ENCODE assay signal across 8 cellular contexts in genomic region chr10:86945361-86946214, GRCh38. TPM values are rescaled to one million over a fixed set of nuclear protein-coding genes. Genes with fewer than 3 reads are reported as not detected.
DNase-seq lines count a peak whose midpoint lies in the region; ATAC-seq, FAIRE-seq and TF ChIP-seq lines count a peak whose summit lies in the region.

No MANE protein-coding gene starts in this region.

- intact Hi-C loops in Right ventricle myocardium superior (cut with DNase I): no loop called here
- intact Hi-C loops in sciatic nerve (cut with DNase I): no loop called here

- H3K79me2 ChIP-seq in SK-N-SH (ENCODE audit: insufficient read depth): no peaks in the 10 kb centered on the region

- no peaks in the 10 kb centered on the region for H3K9me2 ChIP-seq in SK-N-SH

- no peak overlapping the region for H3K9ac ChIP-seq in SK-N-SH

- TF ChIP-seq RAD21 in SK-N-SH (IDR thresholded peaks at IDR 0.05; ENCODE audit: low read length): peak; percentile 59

- no peaks in the 10 kb centered on the region for H3K27me3 ChIP-seq in SK-N-SH (ENCODE audit: insufficient read depth)

- CTCF ChIA-PET in SK-N-SH (lab: Yijun Ruan, JAX): interaction anchor here (0.7 to 1.9 kb wide), 11 partner anchors 9 to 259 kb away, joined by 3 to 9 read pairs (median 3); no protein-coding TSS in a partner anchor

- H3K36me3 ChIP-seq in SK-N-SH (replicated peaks in 1 of 2; ENCODE audit: control insufficient read depth in 1 of 2, insufficient read depth in 2 of 2, low read length in 1 of 2): no peaks in the 10 kb centered on the region

- H3F3A ChIP-seq in SK-N-SH (replicated peaks; ENCODE audit: insufficient read depth): no peaks in the 10 kb centered on the region

- H3K4me1 ChIP-seq in SK-N-SH (ENCODE audit: control insufficient read depth in 1 of 2, insufficient read depth in 2 of 2, low read depth in 1 of 2, low read length in 1 of 2): peaks cover 0 to 18% of the 10 kb centered on the region in 2 experiments; a peak in 1 of 4 replicates

- TF ChIP-seq EP300 in SK-N-SH (IDR thresholded peaks at IDR 0.05; ENCODE audit: borderline replicate concordance in 1 of 2, low read depth in 1 of 2, low read length in 1 of 2): no peak

- H3K4me2 ChIP-seq in SK-N-SH: no peak overlapping the region

- WGBS in SK-N-SH (ENCODE audit: low lambda C conversion rate): 79% methylated on average over 11 of the region's 18 CpGs

- H3K4me3 ChIP-seq in GM12864 (ENCODE audit: low read depth, low read length) (no peak overlapping the region), SK-N-SH (ENCODE audit: low read depth in 2 of 2, low read length in 1 of 2) (no peak overlapping the region)

- peak; percentile 48 for ATAC-seq in Right ventricle myocardium superior (ENCODE audit: poor library complexity)
- peak; percentile 81 for ATAC-seq in sciatic nerve
- no peak for ATAC-seq in HG02840 (IDR thresholded peaks at IDR 0.05; ENCODE audit: low FRiP score, unreplicated experiment)
- no peak for ATAC-seq in HG02981 (IDR thresholded peaks at IDR 0.05; ENCODE audit: unreplicated experiment)

- no peak for DNase-seq in GM12864 (ENCODE audit: low read depth)
- DNase-seq in SK-N-SH: peak; percentile 68
- peak; percentile 62 for DNase-seq in Right ventricle myocardium superior
- DNase-seq in sciatic nerve (ENCODE audit: low spot score): no peak
- no peak for DNase-seq in activated T-cell treated with anti-CD3 and anti-CD28 coated beads for 4 hours
- no peak for DNase-seq in HTR-8/SVneo (ENCODE audit: insufficient read length, low spot score)

- no peak for FAIRE-seq in HTR-8/SVneo (lab: Jason Lieb, UNC)

- H3K9me3 ChIP-seq in SK-N-SH: no peaks in the 10 kb centered on the region

- TF ChIP-seq CTCF in GM12864 (IDR thresholded peaks at IDR 0.05; ENCODE audit: low read depth, low read length, missing control alignments): peak; percentile 13
- TF ChIP-seq CTCF in SK-N-SH (IDR thresholded peaks at IDR 0.05): peak; percentile 27

- H2AFZ ChIP-seq in SK-N-SH (ENCODE audit: low read depth): no peak overlapping the region

- POLR2A ChIA-PET in SK-N-SH (lab: Yijun Ruan, JAX): interaction anchor here (0.7 kb wide), 1 partner anchor 233 kb away, joined by 3 read pairs; no protein-coding TSS in a partner anchor

- no peak overlapping the region; a peak in 1 of 4 replicates for H3K27ac ChIP-seq in SK-N-SH (ENCODE audit: low read depth in 2 of 2, low read length in 1 of 2)

- no peaks in the 10 kb centered on the region for H4K20me1 ChIP-seq in SK-N-SH (ENCODE audit: insufficient read depth)

TF ChIP-seq in SK-N-SH, 30 proteins besides CTCF, POLR2A, EP300 and RAD21:
- TF ChIP-seq RFX5 (IDR thresholded peaks at IDR 0.05; ENCODE audit: low read length) (no peak), MAX (IDR thresholded peaks at IDR 0.05; ENCODE audit: low read depth) (no peak), USF2 (IDR thresholded peaks at IDR 0.05; ENCODE audit: borderline replicate concordance, low read depth, low read length) (no peak), FOXM1 (IDR thresholded peaks at IDR 0.05; ENCODE audit: low read depth) (no peak), MEF2A (IDR thresholded peaks at IDR 0.05; ENCODE audit: borderline replicate concordance, low read depth) (no peak), TEAD4 (IDR thresholded peaks at IDR 0.05; ENCODE audit: borderline replicate concordance, insufficient read depth) (no peak), TCF12 (IDR thresholded peaks at IDR 0.05) (no peak), NFIC (IDR thresholded peaks at IDR 0.05; ENCODE audit: borderline replicate concordance) (no peak)

RNA-seq across cellular contexts. Expression of gene MMRN2, which starts 11.8 kb away (rescaled TPM):
- 0.02 and 0.05 TPM in 2 replicates for polyA plus RNA-seq in SK-N-SH (2012; rRNA removed)
- not detected in 2 replicates for polyA plus RNA-seq in SK-N-SH (2012; cell fraction: cytosol; rRNA removed)
- polyA plus RNA-seq in SK-N-SH (2012; cell fraction: nucleus; rRNA removed): 0.01 and 0.06 TPM in 2 replicates
- 33.5 TPM for total RNA-seq in Right ventricle myocardium superior
- total RNA-seq in sciatic nerve: 66.2 TPM

RNA-seq across cellular contexts. Expression of gene SNCG, which starts 12.8 kb away (rescaled TPM):
- 3.8 and 4.3 TPM in 2 replicates for polyA plus RNA-seq in SK-N-SH (2012; rRNA removed)
- 2.3 and 3.1 TPM in 2 replicates for polyA plus RNA-seq in SK-N-SH (2012; cell fraction: cytosol; rRNA removed)
- 5.2 and 6.0 TPM in 2 replicates for polyA plus RNA-seq in SK-N-SH (2012; cell fraction: nucleus; rRNA removed)
- total RNA-seq in Right ventricle myocardium superior (23.5 TPM), sciatic nerve (132 TPM)

RNA-seq across cellular contexts. Expression of gene ADIRF, which starts 22.7 kb away (rescaled TPM):
- polyA plus RNA-seq in SK-N-SH (2012; rRNA removed): not detected in 2 replicates
- not detected in 2 replicates for polyA plus RNA-seq in SK-N-SH (2012; cell fraction: cytosol; rRNA removed)
- polyA plus RNA-seq in SK-N-SH (2012; cell fraction: nucleus; rRNA removed): not detected in 2 replicates
- 43.2 TPM for total RNA-seq in Right ventricle myocardium superior
- 599 TPM for total RNA-seq in sciatic nerve

Comparison
In these comparisons a context has a peak if more than half of its experiments do, and no peak if none do; other contexts are left out.
1. DNase-seq: peak in SK-N-SH (single experiment) and Right ventricle myocardium superior (single experiment); none in GM12864 (single experiment), sciatic nerve (single experiment), activated T-cell treated with anti-CD3 and anti-CD28 coated beads for 4 hours (single experiment) and HTR-8/SVneo (single experiment).
2. ATAC-seq: peak in Right ventricle myocardium superior (single experiment) and sciatic nerve (single experiment); none in HG02840 (single experiment) and HG02981 (single experiment).
3. RNA of gene ADIRF, which starts 22.7 kb away (total RNA-seq): 599 TPM in sciatic nerve (single experiment); 43.2 TPM in Right ventricle myocardium superior (single experiment); every median in the first group is over 10 times any median in the second.